16 cellular contexts compared by ENCODE assay signal in the genomic region with DNA sequence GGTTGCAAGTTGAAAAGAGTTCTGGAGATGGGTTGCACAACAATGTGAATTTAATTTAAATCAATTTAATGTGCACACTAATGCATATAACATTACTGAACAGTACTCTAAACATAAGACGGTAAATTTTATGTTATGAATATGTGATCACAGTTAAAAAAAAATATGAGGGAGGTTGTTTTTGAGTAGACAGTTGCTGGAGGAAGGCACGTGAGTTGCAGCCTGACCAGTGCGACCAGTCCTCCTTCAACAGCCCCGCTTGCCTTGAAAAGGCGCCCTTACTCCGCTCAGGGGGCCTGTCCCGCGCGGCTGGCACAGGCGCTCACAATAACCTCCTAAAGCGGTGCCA. TPM values are rescaled to one million over a fixed set of nuclear protein-coding genes. Genes with fewer than 3 reads are reported as not detected.
DNase-seq lines count a peak whose midpoint lies in the region; ATAC-seq, FAIRE-seq and TF ChIP-seq lines count a peak whose summit lies in the region.
"Had no signal": no experiment of that assay in that cellular context is flagged by ENCODE, and none has a peak within 500 bp of the region (broad histone marks: within the 10 kb centered on the region; RNA-seq: fewer than 3 reads in every experiment).

No MANE protein-coding gene starts in this region.

- peak overlapping the region in 2 of 3 donors; percentile 47 to 63 for H3K4me3 ChIP-seq in breast epithelium
- peak overlapping the region; percentile 53 for H3K4me3 ChIP-seq in lower lobe of right lung
- H3K4me3 ChIP-seq in suprapubic skin: peak overlapping the region; percentile 49
- peak overlapping the region in 2 of 4 donors; percentile 26 to 49 for H3K4me3 ChIP-seq in pancreas

- no peak for TF ChIP-seq CTCF in breast epithelium (IDR thresholded peaks at IDR 0.05)
- no peak for TF ChIP-seq CTCF in MCF 10A (IDR thresholded peaks at IDR 0.05; ENCODE audit: unreplicated experiment)
- TF ChIP-seq CTCF in lower lobe of right lung (IDR thresholded peaks at IDR 0.05): no peak
- no peak for TF ChIP-seq CTCF in suprapubic skin (IDR thresholded peaks at IDR 0.05)
- TF ChIP-seq CTCF in pancreas (IDR thresholded peaks at IDR 0.05): no peak

- H3K9me3 ChIP-seq in breast epithelium (peaks cover 0 to 7% of the 10 kb centered on the region in 2 donors), lower lobe of right lung (no peaks in the 10 kb centered on the region), suprapubic skin (no peaks in the 10 kb centered on the region), pancreas (no peaks in the 10 kb centered on the region)

- no peak for ATAC-seq in lower lobe of right lung
- no peak for ATAC-seq in pancreas

- TF ChIP-seq POLR2A in breast epithelium (IDR thresholded peaks at IDR 0.05): no peak
- TF ChIP-seq POLR2A in suprapubic skin (IDR thresholded peaks at IDR 0.05): no peak

- 2% methylated on average over 10 of the region's 11 CpGs for WGBS in suprapubic skin
- 2 to 3% methylated on average over 11 of the region's 11 CpGs for WGBS in pancreas, 2 donors

- H3K27ac ChIP-seq in breast epithelium (no peak overlapping the region), lower lobe of right lung (no peak overlapping the region), suprapubic skin (no peak overlapping the region), pancreas (no peak overlapping the region)
- H3K27ac ChIP-seq: foreskin keratinocyte had no signal

- H3K4me1 Mint-ChIP-seq in MCF 10A (ENCODE audit: insufficient read depth, unreplicated experiment): no peaks in the 10 kb centered on the region
- H3K4me1 Mint-ChIP-seq in activated T-helper 2 cell treated with anti-CD3 and anti-CD28 coated beads, Interferon-gamma antibody, Interleukin-2, Interleukin-4, amounts not matched to agents 10 μg/mL and 5 μg/mL and 100 μg/mL, durations not matched to agents 14 hours and 24 hours and 36 hours (ENCODE audit: low read depth): peaks cover 15% of the 10 kb centered on the region
- H3K4me1 Mint-ChIP-seq in activated CD4-positive, alpha-beta memory T cell treated with anti-CD3 and anti-CD28 coated beads, Interleukin-2, amount 10 ng/mL, durations not matched to agents 7 days and 5 days: peaks cover 21% of the 10 kb centered on the region

- FAIRE-seq in pancreas (lab: Jason Lieb, UNC): no peak
- FAIRE-seq: TTC549 had no signal

- no TSS peak for BruUV-seq in MCF 10A (replicated peaks; lab: Mats Ljungman, UMichigan)

- intact Hi-C loops in breast epithelium (cut with DNase I; ENCODE audit: low total_unique reads) (no loop called here), MCF 10A (cut with micrococcal nuclease) (no loop called here), lower lobe of right lung (cut with DNase I) (no loop called here), pancreas (cut with DNase I) (no loop called here)
- intact Hi-C loops in activated T-helper 2 cell treated with anti-CD3 and anti-CD28 coated beads, Interferon-gamma antibody, Interleukin-2, Interleukin-4, amounts not matched to agents 10 μg/mL and 5 μg/mL and 100 μg/mL, durations not matched to agents 14 hours and 24 hours and 36 hours (cut with micrococcal nuclease): loop anchor here (2.0 kb wide), 1 partner anchor 41 kb away; no protein-coding TSS in a partner anchor

- CTCF ChIA-PET in MCF 10A (lab: Yijun Ruan, JAX): no interaction called here
- CTCF ChIA-PET in activated CD4-positive, alpha-beta memory T cell treated with anti-CD3 and anti-CD28 coated beads, Interleukin-2, amount 10 ng/mL, durations not matched to agents 7 days and 5 days (lab: Charles Lee): interaction anchor here (0.6 kb wide), 1 partner anchor 16 kb away, joined by 3 read pairs; no protein-coding TSS in a partner anchor

- H3K4me1 ChIP-seq in breast epithelium (peaks cover 0 to 14% of the 10 kb centered on the region in 2 donors), lower lobe of right lung (peaks cover 25% of the 10 kb centered on the region), suprapubic skin (peaks cover 25% of the 10 kb centered on the region), pancreas (peaks cover 0 to 8% (median 8%) of the 10 kb centered on the region in 3 donors)
- H3K4me1 ChIP-seq: foreskin keratinocyte had no signal

- peaks cover 88% of the 10 kb centered on the region for H3K27me3 Mint-ChIP-seq in MCF 10A (ENCODE audit: insufficient read depth, unreplicated experiment)
- H3K27me3 Mint-ChIP-seq in activated T-helper 2 cell treated with anti-CD3 and anti-CD28 coated beads, Interferon-gamma antibody, Interleukin-2, Interleukin-4, amounts not matched to agents 10 μg/mL and 5 μg/mL and 100 μg/mL, durations not matched to agents 14 hours and 24 hours and 36 hours (ENCODE audit: low read depth): peaks cover 79% of the 10 kb centered on the region
- peaks cover 81% of the 10 kb centered on the region for H3K27me3 Mint-ChIP-seq in activated CD4-positive, alpha-beta memory T cell treated with anti-CD3 and anti-CD28 coated beads, Interleukin-2, amount 10 ng/mL, durations not matched to agents 7 days and 5 days

- H3K36me3 Mint-ChIP-seq in MCF 10A (ENCODE audit: insufficient read depth, unreplicated experiment): no peaks in the 10 kb centered on the region
- H3K36me3 Mint-ChIP-seq in activated T-helper 2 cell treated with anti-CD3 and anti-CD28 coated beads, Interferon-gamma antibody, Interleukin-2, Interleukin-4, amounts not matched to agents 10 μg/mL and 5 μg/mL and 100 μg/mL, durations not matched to agents 14 hours and 24 hours and 36 hours (ENCODE audit: low read depth): no peaks in the 10 kb centered on the region
- H3K36me3 Mint-ChIP-seq in activated CD4-positive, alpha-beta memory T cell treated with anti-CD3 and anti-CD28 coated beads, Interleukin-2, amount 10 ng/mL, durations not matched to agents 7 days and 5 days (ENCODE audit: low read depth): no peaks in the 10 kb centered on the region

- H3K27me3 ChIP-seq in breast epithelium (peaks cover 12 to 87% of the 10 kb centered on the region in 2 donors), lower lobe of right lung (ENCODE audit: low read depth) (peaks cover 90% of the 10 kb centered on the region), suprapubic skin (peaks cover 100% of the 10 kb centered on the region), pancreas (peaks cover 0 to 55% (median 8%) of the 10 kb centered on the region in 4 donors)

- POLR2A ChIA-PET in MCF 10A (lab: Yijun Ruan, JAX): no interaction called here
- POLR2A ChIA-PET in activated CD4-positive, alpha-beta memory T cell treated with anti-CD3 and anti-CD28 coated beads, Interleukin-2, amount 10 ng/mL, durations not matched to agents 7 days and 5 days (lab: Charles Lee): no interaction called here

- DNase-seq in breast epithelium (ENCODE audit: low spot score in 2 of 2) (no peak), MCF 10A (ENCODE audit: unreplicated experiment) (no peak), lower lobe of right lung (no peak), suprapubic skin (ENCODE audit: low spot score in 2 of 2) (no peak), pancreas (no peak), nucleus accumbens (lab: John Stamatoyannopoulos, UW) (no peak)
- no peak for DNase-seq in activated T-helper 2 cell treated with anti-CD3 and anti-CD28 coated beads, Interferon-gamma antibody, Interleukin-2, Interleukin-4, amounts not matched to agents 10 μg/mL and 5 μg/mL and 100 μg/mL, durations not matched to agents 14 hours and 24 hours and 36 hours (ENCODE audit: low spot score)
- DNase-seq in activated CD4-positive, alpha-beta memory T cell treated with anti-CD3 and anti-CD28 coated beads, Interleukin-2, amount 10 ng/mL, durations not matched to agents 7 days and 5 days: no peak
- DNase-seq: MM.1S had no signal

- H3K36me3 ChIP-seq in breast epithelium (no peaks in the 10 kb centered on the region), lower lobe of right lung (no peaks in the 10 kb centered on the region), suprapubic skin (no peaks in the 10 kb centered on the region), pancreas (no peaks in the 10 kb centered on the region)

- no peaks in the 10 kb centered on the region for H3K9me3 Mint-ChIP-seq in MCF 10A (ENCODE audit: unreplicated experiment)
- H3K9me3 Mint-ChIP-seq in activated T-helper 2 cell treated with anti-CD3 and anti-CD28 coated beads, Interferon-gamma antibody, Interleukin-2, Interleukin-4, amounts not matched to agents 10 μg/mL and 5 μg/mL and 100 μg/mL, durations not matched to agents 14 hours and 24 hours and 36 hours: no peaks in the 10 kb centered on the region
- H3K9me3 Mint-ChIP-seq in activated CD4-positive, alpha-beta memory T cell treated with anti-CD3 and anti-CD28 coated beads, Interleukin-2, amount 10 ng/mL, durations not matched to agents 7 days and 5 days: no peaks in the 10 kb centered on the region

- H3K4me3 Mint-ChIP-seq in MCF 10A (ENCODE audit: unreplicated experiment): no peak overlapping the region
- peak overlapping the region; percentile 34 for H3K4me3 Mint-ChIP-seq in activated T-helper 2 cell treated with anti-CD3 and anti-CD28 coated beads, Interferon-gamma antibody, Interleukin-2, Interleukin-4, amounts not matched to agents 10 μg/mL and 5 μg/mL and 100 μg/mL, durations not matched to agents 14 hours and 24 hours and 36 hours (ENCODE audit: low read depth)
- no peak overlapping the region for H3K4me3 Mint-ChIP-seq in activated CD4-positive, alpha-beta memory T cell treated with anti-CD3 and anti-CD28 coated beads, Interleukin-2, amount 10 ng/mL, durations not matched to agents 7 days and 5 days

- no peak for TF ChIP-seq EP300 in suprapubic skin (IDR thresholded peaks at IDR 0.05)

- no peak overlapping the region for H3K27ac Mint-ChIP-seq in MCF 10A (ENCODE audit: low read depth, unreplicated experiment)
- no peak overlapping the region for H3K27ac Mint-ChIP-seq in activated T-helper 2 cell treated with anti-CD3 and anti-CD28 coated beads, Interferon-gamma antibody, Interleukin-2, Interleukin-4, amounts not matched to agents 10 μg/mL and 5 μg/mL and 100 μg/mL, durations not matched to agents 14 hours and 24 hours and 36 hours
- H3K27ac Mint-ChIP-seq in activated CD4-positive, alpha-beta memory T cell treated with anti-CD3 and anti-CD28 coated beads, Interleukin-2, amount 10 ng/mL, durations not matched to agents 7 days and 5 days: no peak overlapping the region

RNA-seq across cellular contexts. Expression of gene OLIG1, which starts 0.3 kb away (rescaled TPM):
- total RNA-seq in breast epithelium (not detected), MCF 10A (2022) (not detected in 2 replicates), lower lobe of right lung (0.59 TPM), suprapubic skin (under 1 TPM in 1 of 4 donors, not detected in 3; 0.42 TPM), pancreas (under 1 TPM in 4 of 6 donors, not detected in 2; 0.14 to 0.51 (median 0.22) TPM)
- total RNA-seq in activated T-helper 2 cell treated with anti-CD3 and anti-CD28 coated beads, Interferon-gamma antibody, Interleukin-2, Interleukin-4, amounts not matched to agents 10 μg/mL and 5 μg/mL and 100 μg/mL, durations not matched to agents 14 hours and 24 hours and 36 hours: 0.09 TPM in 1 of 2 replicates, not detected in the other
- total RNA-seq in activated CD4-positive, alpha-beta memory T cell treated with anti-CD3 and anti-CD28 coated beads, Interleukin-2, amount 10 ng/mL, durations not matched to agents 7 days and 5 days: not detected
- polyA plus RNA-seq in pancreas: under 1 TPM in 1 of 2 donors, not detected in 1; 0.09 TPM
- total RNA-seq: Daoy, foreskin keratinocyte, pulmonary artery endothelial cell, RPMI7951, ureter had no signal
- polyA plus RNA-seq: AG04450, foreskin keratinocyte had no signal

RNA-seq across cellular contexts. Expression of gene OLIG2, which starts 43.9 kb away (rescaled TPM):
- not detected for total RNA-seq in breast epithelium
- not detected in 2 replicates for total RNA-seq in MCF 10A (2022)
- not detected in 2 replicates for total RNA-seq in activated T-helper 2 cell treated with anti-CD3 and anti-CD28 coated beads, Interferon-gamma antibody, Interleukin-2, Interleukin-4, amounts not matched to agents 10 μg/mL and 5 μg/mL and 100 μg/mL, durations not matched to agents 14 hours and 24 hours and 36 hours
- total RNA-seq in lower lobe of right lung: not detected
- total RNA-seq in suprapubic skin: not detected
- not detected for total RNA-seq in activated CD4-positive, alpha-beta memory T cell treated with anti-CD3 and anti-CD28 coated beads, Interleukin-2, amount 10 ng/mL, durations not matched to agents 7 days and 5 days
- total RNA-seq in pancreas: under 1 TPM in 1 of 6 donors, not detected in 5; 0.06 TPM
- polyA plus RNA-seq in pancreas: not detected
- total RNA-seq: foreskin keratinocyte, pulmonary artery endothelial cell, ureter had no signal
- polyA plus RNA-seq: AG04450, foreskin keratinocyte had no signal
